16 cellular contexts compared by ENCODE assay signal in genomic region chr3:177523991-177524438, GRCh38.
DNase-seq lines count a peak whose midpoint lies in the region; ATAC-seq and TF ChIP-seq lines count a peak whose summit lies in the region.
"Had no signal": no experiment of that assay in that cellular context is flagged by ENCODE, and none has a peak within 500 bp of the region (broad histone marks: within the 10 kb centered on the region; RNA-seq: fewer than 3 reads in every experiment).

No MANE protein-coding gene starts in this region.

- POLR2A ChIA-PET in CD8-positive, alpha-beta T cell (lab: Charles Lee), result interaction anchor here (2.3 kb wide), 1 partner anchor 15 kb away, joined by 7 read pairs; no protein-coding TSS in a partner anchor

- H3K4me1 Mint-ChIP-seq in nephron, result peaks cover 37% of the 10 kb centered on the region
- peaks cover 15% of the 10 kb centered on the region for H3K4me1 Mint-ChIP-seq in activated CD4-positive, alpha-beta T cell treated with anti-CD3 and anti-CD28 coated beads, Interleukin-2, amount 10 ng/mL, durations not matched to agents 24 days and 14 days
- peaks cover 35% of the 10 kb centered on the region for H3K4me1 Mint-ChIP-seq in CD8-positive, alpha-beta T cell (ENCODE audit: low read depth)

- no peak overlapping the region for H3K4me3 ChIP-seq in epithelial cell of proximal tubule (ENCODE audit: low read depth, low read length)
- no peak overlapping the region for H3K4me3 ChIP-seq in CD8-positive, alpha-beta T cell (ENCODE audit: low read depth, low read length)
- H3K4me3 ChIP-seq: heart left ventricle, SJSA1, tibial nerve had no signal

- no peaks in the 10 kb centered on the region for H3K9me3 ChIP-seq in CD8-positive, alpha-beta T cell (ENCODE audit: low read length)
- H3K9me3 ChIP-seq: heart left ventricle, SJSA1, tibial nerve had no signal

- DNase-seq in HCEC 1CT, result peak; percentile 52
- peak; percentile 33 for DNase-seq in NCI-H526 (lab: John Stamatoyannopoulos, UW)
- peak; percentile 26 for DNase-seq in epithelial cell of proximal tubule (ENCODE audit: low read depth)
- no peak for DNase-seq in ACHN
- DNase-seq in activated CD4-positive, alpha-beta T cell treated with anti-CD3 and anti-CD28 coated beads, Interleukin-2, amount 10 ng/mL, durations not matched to agents 24 days and 14 days, result no peak
- DNase-seq in CD8-positive, alpha-beta T cell, result no peak
- DNase-seq in glomerular visceral epithelial cell (ENCODE audit: extremely low spot score), result no peak
- DNase-seq: activated CD4-positive, alpha-beta T cell treated with anti-CD3 and anti-CD28 coated beads, Interleukin-2, amount 10 ng/mL, durations not matched to agents 7 days and 5 days; activated effector memory CD4-positive, alpha-beta T cell treated with anti-CD3 and anti-CD28 coated beads, Interleukin-2, amount 50 U/mL, for 16 hours; heart left ventricle; NCI-H345 had no signal

- TF ChIP-seq CTCF in epithelial cell of proximal tubule (conservative IDR thresholded peaks at IDR 0.05; ENCODE audit: low read depth, low read length) (no peak), nephron (IDR thresholded peaks at IDR 0.05; ENCODE audit: unreplicated experiment in 3 of 3) (no peak)
- TF ChIP-seq CTCF in CD8-positive, alpha-beta T cell (IDR thresholded peaks at IDR 0.05), result no peak

- no peak overlapping the region for H3K4me3 Mint-ChIP-seq in nephron
- no peak overlapping the region for H3K4me3 Mint-ChIP-seq in activated CD4-positive, alpha-beta T cell treated with anti-CD3 and anti-CD28 coated beads, Interleukin-2, amount 10 ng/mL, durations not matched to agents 24 days and 14 days
- H3K4me3 Mint-ChIP-seq in CD8-positive, alpha-beta T cell, result no peak overlapping the region
- H3K4me3 Mint-ChIP-seq: activated CD4-positive, alpha-beta T cell treated with anti-CD3 and anti-CD28 coated beads, Interleukin-2, amount 10 ng/mL, durations not matched to agents 7 days and 5 days; memory B cell had no signal

- no peaks in the 10 kb centered on the region for H3K36me3 ChIP-seq in CD8-positive, alpha-beta T cell (ENCODE audit: insufficient read depth, low read length)
- H3K36me3 ChIP-seq: heart left ventricle, SJSA1, tibial nerve had no signal

- H3K27me3 Mint-ChIP-seq in nephron (ENCODE audit: low read depth), result no peaks in the 10 kb centered on the region
- H3K27me3 Mint-ChIP-seq in activated CD4-positive, alpha-beta T cell treated with anti-CD3 and anti-CD28 coated beads, Interleukin-2, amount 10 ng/mL, durations not matched to agents 24 days and 14 days, result no peaks in the 10 kb centered on the region
- H3K27me3 Mint-ChIP-seq in CD8-positive, alpha-beta T cell (ENCODE audit: low read depth), result no peaks in the 10 kb centered on the region
- H3K27me3 Mint-ChIP-seq: activated CD4-positive, alpha-beta T cell treated with anti-CD3 and anti-CD28 coated beads, Interleukin-2, amount 10 ng/mL, durations not matched to agents 7 days and 5 days; memory B cell had no signal

- H3K27me3 ChIP-seq in CD8-positive, alpha-beta T cell (ENCODE audit: insufficient read depth, low read length), result no peaks in the 10 kb centered on the region
- H3K27me3 ChIP-seq: heart left ventricle, SJSA1, tibial nerve had no signal

- in situ Hi-C loops in ACHN (cut with HindIII; ENCODE audit: low pct_ligation_motif_present, low pct_unique_long_range_greater_than_20kb, low sequenced_read_pairs), result no loop called here

- peaks cover 7% of the 10 kb centered on the region for H3K36me3 Mint-ChIP-seq in nephron (ENCODE audit: low read depth)
- H3K36me3 Mint-ChIP-seq in activated CD4-positive, alpha-beta T cell treated with anti-CD3 and anti-CD28 coated beads, Interleukin-2, amount 10 ng/mL, durations not matched to agents 24 days and 14 days (ENCODE audit: low read depth), result no peaks in the 10 kb centered on the region
- no peaks in the 10 kb centered on the region for H3K36me3 Mint-ChIP-seq in CD8-positive, alpha-beta T cell
- H3K36me3 Mint-ChIP-seq: memory B cell had no signal

- peak overlapping the region; percentile 15 to 62 (median 29) for H3K27ac Mint-ChIP-seq in nephron
- no peak overlapping the region for H3K27ac Mint-ChIP-seq in activated CD4-positive, alpha-beta T cell treated with anti-CD3 and anti-CD28 coated beads, Interleukin-2, amount 10 ng/mL, durations not matched to agents 24 days and 14 days
- no peak overlapping the region for H3K27ac Mint-ChIP-seq in CD8-positive, alpha-beta T cell
- H3K27ac Mint-ChIP-seq: activated CD4-positive, alpha-beta T cell treated with anti-CD3 and anti-CD28 coated beads, Interleukin-2, amount 10 ng/mL, durations not matched to agents 7 days and 5 days; memory B cell had no signal

- intact Hi-C loops in activated CD4-positive, alpha-beta T cell treated with anti-CD3 and anti-CD28 coated beads, Interleukin-2, amount 10 ng/mL, durations not matched to agents 24 days and 14 days (cut with micrococcal nuclease), result no loop called here
- intact Hi-C loops in CD8-positive, alpha-beta T cell (cut with DNase I, micrococcal nuclease), result no loop called here

- CTCF ChIA-PET in CD8-positive, alpha-beta T cell (lab: Charles Lee), result interaction anchor here (0.8 kb wide), 1 partner anchor 30 kb away, joined by 3 read pairs; no protein-coding TSS in a partner anchor

- H3K9me3 Mint-ChIP-seq in nephron, result peaks cover 14% of the 10 kb centered on the region
- peaks cover 20% of the 10 kb centered on the region for H3K9me3 Mint-ChIP-seq in activated CD4-positive, alpha-beta T cell treated with anti-CD3 and anti-CD28 coated beads, Interleukin-2, amount 10 ng/mL, durations not matched to agents 24 days and 14 days
- H3K9me3 Mint-ChIP-seq in CD8-positive, alpha-beta T cell, result peaks cover 4% of the 10 kb centered on the region
- H3K9me3 Mint-ChIP-seq: memory B cell had no signal

- ATAC-seq in CD8-positive, alpha-beta T cell, result no peak
- ATAC-seq: heart left ventricle had no signal

- H3K27ac ChIP-seq in CD8-positive, alpha-beta T cell (ENCODE audit: low read depth, low read length), result no peak overlapping the region
- H3K27ac ChIP-seq: C4-2B, SJSA1, tibial nerve had no signal

- peaks cover 5% of the 10 kb centered on the region for H3K4me1 ChIP-seq in CD8-positive, alpha-beta T cell (ENCODE audit: insufficient read depth, low read length)

Comparison
In these comparisons a context has a peak if more than half of its experiments do, and no peak if none do; other contexts are left out.
1. DNase-seq: peak in HCEC 1CT (single experiment), NCI-H526 (2 of 2) and epithelial cell of proximal tubule (single experiment); none in ACHN (single experiment), activated CD4-positive, alpha-beta T cell treated with anti-CD3 and anti-CD28 coated beads, Interleukin-2, amount 10 ng/mL, durations not matched to agents 24 days and 14 days (single experiment), CD8-positive, alpha-beta T cell (0 of 7) and glomerular visceral epithelial cell (single experiment).
2. H3K27ac Mint-ChIP-seq: peak in nephron (3 of 3); none in activated CD4-positive, alpha-beta T cell treated with anti-CD3 and anti-CD28 coated beads, Interleukin-2, amount 10 ng/mL, durations not matched to agents 24 days and 14 days (single experiment) and CD8-positive, alpha-beta T cell (single experiment).